Comparison of ENCODE assay signal across 10 cellular contexts in the genomic region with DNA sequence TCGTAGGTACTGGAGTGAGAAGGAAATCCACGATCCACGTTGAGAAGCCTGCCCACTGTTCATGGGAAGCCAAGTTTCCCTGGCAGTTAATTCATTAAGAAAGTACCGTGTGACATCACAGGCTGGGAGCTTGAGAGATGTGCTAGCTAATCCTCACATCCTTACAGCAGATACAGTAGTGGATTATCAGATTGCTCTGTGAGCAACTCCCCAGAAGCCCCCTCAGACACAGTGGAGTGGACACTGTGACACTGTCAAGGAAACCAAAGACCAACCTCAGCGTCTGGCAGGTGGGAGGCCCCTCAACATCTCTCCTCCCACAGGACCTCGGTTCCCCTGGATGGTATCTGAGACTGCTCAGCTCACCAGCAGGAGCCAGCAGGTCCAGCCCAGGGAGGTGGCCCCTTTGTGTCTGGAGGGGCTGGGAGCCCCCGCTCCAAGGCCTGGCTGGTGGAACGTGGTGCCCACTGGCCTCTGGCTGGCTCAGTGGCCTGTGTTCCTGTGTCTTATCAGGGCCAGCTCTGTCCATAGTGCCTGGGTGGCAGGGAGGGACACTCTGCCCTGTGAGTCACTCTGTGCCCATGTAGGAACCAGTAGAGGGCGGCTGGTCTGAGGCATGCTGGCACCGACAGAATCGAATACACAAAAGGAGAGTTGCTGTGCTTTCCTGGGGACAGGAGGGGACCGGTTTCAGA. TPM values are rescaled to one million over a fixed set of nuclear protein-coding genes. Genes with fewer than 3 reads are reported as not detected.
DNase-seq lines count a peak whose midpoint lies in the region; ATAC-seq and TF ChIP-seq lines count a peak whose summit lies in the region.
"Had no signal": no experiment of that assay in that cellular context is flagged by ENCODE, and none has a peak within 500 bp of the region (broad histone marks: within the 10 kb centered on the region; RNA-seq: fewer than 3 reads in every experiment).

No MANE protein-coding gene starts in this region.

- POLR2A ChIA-PET in SK-N-SH (lab: Yijun Ruan, JAX) = interaction anchor here (1.7 kb wide), 1 partner anchor 152 kb away, joined by 5 read pairs; a partner anchor contains a TSS

- H3K79me2 ChIP-seq in SK-N-SH (ENCODE audit: insufficient read depth) = peaks cover 97% of the 10 kb centered on the region

- H3K4me1 ChIP-seq in SK-N-SH (ENCODE audit: control insufficient read depth in 1 of 2, insufficient read depth in 2 of 2, low read depth in 1 of 2, low read length in 1 of 2) (peaks cover 9 to 54% of the 10 kb centered on the region in 2 experiments), neuronal stem cell (ENCODE audit: control insufficient read depth in 2 of 2, insufficient read depth in 1 of 2, low read depth in 1 of 2, low read length in 2 of 2) (peaks cover 15 to 26% of the 10 kb centered on the region in 2 donors)

- TF ChIP-seq EP300 in SK-N-SH (IDR thresholded peaks at IDR 0.05; ENCODE audit: borderline replicate concordance in 1 of 2, low read depth in 1 of 2, low read length in 1 of 2) = no peak

- H3K9ac ChIP-seq in SK-N-SH (no peak overlapping the region; the same call in 1 of the 2 replicates), neuronal stem cell (ENCODE audit: low read depth, low read length, poor library complexity) (no peak overlapping the region)

- H3K9me2 ChIP-seq in SK-N-SH = no peaks in the 10 kb centered on the region

- TF ChIP-seq RAD21 in SK-N-SH (IDR thresholded peaks at IDR 0.05; ENCODE audit: low read length) = peak; percentile 42

- no peak overlapping the region for H3K4ac ChIP-seq in neuronal stem cell (ENCODE audit: low read length)

- peak; percentile 91 for ATAC-seq in Right ventricle myocardium inferior
- no peak for ATAC-seq in HG02571 (IDR thresholded peaks at IDR 0.05; ENCODE audit: unreplicated experiment)
- ATAC-seq: T-cell had no signal

- H3K4me3 ChIP-seq in SK-N-SH (ENCODE audit: low read depth in 2 of 2, low read length in 1 of 2) (no peak overlapping the region), neuronal stem cell (ENCODE audit: low read length in 2 of 2) (no peak overlapping the region), brain microvascular endothelial cell (ENCODE audit: low read depth, low read length) (no peak overlapping the region)

- H3K27ac ChIP-seq in SK-N-SH (ENCODE audit: low read depth in 2 of 2, low read length in 1 of 2) = peak overlapping the region in 1 of 2 experiments; percentile 69; a peak in 2 of 4 replicates
- H3K27ac ChIP-seq in neuronal stem cell (replicated peaks; ENCODE audit: low read length) = no peak overlapping the region
- no peak overlapping the region for H3K27ac ChIP-seq in brain microvascular endothelial cell

- no peak overlapping the region for H3K23ac ChIP-seq in neuronal stem cell (ENCODE audit: low read depth, low read length, poor library complexity)

- H3K79me1 ChIP-seq in neuronal stem cell (ENCODE audit: low read depth, low read length) = peaks cover 15% of the 10 kb centered on the region

- peak overlapping the region; percentile 58 for H3K14ac ChIP-seq in neuronal stem cell (ENCODE audit: low read length)

- no peaks in the 10 kb centered on the region for H3K27me3 ChIP-seq in SK-N-SH (ENCODE audit: insufficient read depth)
- H3K27me3 ChIP-seq in neuronal stem cell (ENCODE audit: control insufficient read depth in 3 of 3, insufficient read depth in 3 of 3, low read depth in 1 of 3, low read length in 3 of 3) = no peaks in the 10 kb centered on the region
- no peaks in the 10 kb centered on the region for H3K27me3 ChIP-seq in brain microvascular endothelial cell (replicated peaks)

- H2AFZ ChIP-seq in SK-N-SH (ENCODE audit: low read depth) (no peak overlapping the region), neuronal stem cell (ENCODE audit: low read length) (no peak overlapping the region)

- intact Hi-C loops in Right ventricle myocardium inferior (cut with DNase I) = loop anchor here (5.0 kb wide), 2 partner anchors 37 to 137 kb away; a partner anchor contains a TSS

- H3F3A ChIP-seq in SK-N-SH (replicated peaks; ENCODE audit: insufficient read depth) = no peaks in the 10 kb centered on the region

- H2BK12ac ChIP-seq in neuronal stem cell (ENCODE audit: low read length) = no peak overlapping the region

- H4K8ac ChIP-seq in neuronal stem cell (ENCODE audit: low read depth, low read length) = no peak overlapping the region

- no peak overlapping the region for H2BK15ac ChIP-seq in neuronal stem cell (ENCODE audit: low read length)

- peaks cover 90% of the 10 kb centered on the region for H4K20me1 ChIP-seq in SK-N-SH (ENCODE audit: insufficient read depth)

- H3K36me3 ChIP-seq in SK-N-SH (replicated peaks in 1 of 2; ENCODE audit: control insufficient read depth in 1 of 2, insufficient read depth in 2 of 2, low read length in 1 of 2) = peaks cover 15 to 22% of the 10 kb centered on the region in 2 experiments
- H3K36me3 ChIP-seq in neuronal stem cell (replicated peaks in 1 of 2; ENCODE audit: control insufficient read depth in 2 of 2, insufficient read depth in 2 of 2, low read length in 2 of 2) = peaks cover 27 to 55% of the 10 kb centered on the region in 2 donors
- peaks cover 54% of the 10 kb centered on the region for H3K36me3 ChIP-seq in brain microvascular endothelial cell (replicated peaks)

- in situ Hi-C loops in brain microvascular endothelial cell (cut with HindIII; ENCODE audit: low pct_ligation_motif_present, low sequenced_read_pairs) = no loop called here

- 62% methylated on average over 7 of the region's 12 CpGs for WGBS in SK-N-SH (ENCODE audit: low lambda C conversion rate)
- no CpG with 5 or more reads among the region's 12 CpGs for WGBS in neuronal stem cell (ENCODE audit: extremely low coverage in 2 of 2, insufficient read length in 2 of 2, insufficient replicate concordance in 1 of 2), 2 donors

- peak overlapping the region; percentile 77 for H4K91ac ChIP-seq in neuronal stem cell (ENCODE audit: low read depth, low read length, poor library complexity)

- peak overlapping the region; percentile 97 for H2AK5ac ChIP-seq in neuronal stem cell (ENCODE audit: low read depth, low read length)

- H3K9me3 ChIP-seq in SK-N-SH (no peaks in the 10 kb centered on the region), neuronal stem cell (replicated peaks in 1 of 2; ENCODE audit: control insufficient read depth in 2 of 2, insufficient read depth in 1 of 2, low read depth in 1 of 2, low read length in 2 of 2) (peaks cover 16 to 21% of the 10 kb centered on the region in 2 donors)

- CTCF ChIA-PET in SK-N-SH (lab: Yijun Ruan, JAX) = interaction anchor here (1.0 to 2.9 kb wide), 10 partner anchors 17 to 262 kb away, joined by 3 to 16 read pairs (median 4); a partner anchor contains a TSS

- peak overlapping the region; percentile 72 for H3K18ac ChIP-seq in neuronal stem cell (ENCODE audit: low read length)

- no peak overlapping the region for H2BK120ac ChIP-seq in neuronal stem cell (ENCODE audit: low read depth, low read length)

- DNase-seq in Ammon's horn (ENCODE audit: low spot score) = peak; percentile 73
- DNase-seq in SK-N-SH = peak; percentile 68
- DNase-seq in Right ventricle myocardium inferior (ENCODE audit: missing footprints) = no peak
- no peak for DNase-seq in neuronal stem cell (ENCODE audit: low spot score)
- no peak for DNase-seq in brain microvascular endothelial cell
- no peak for DNase-seq in NCI-H446 (lab: John Stamatoyannopoulos, UW)
- DNase-seq in NCI-H526 treated with DMSO at 0.1 percent for 48 hours (lab: John Stamatoyannopoulos, UW) = no peak
- DNase-seq: activated naive CD8-positive, alpha-beta T cell treated with anti-CD3 and anti-CD28 coated beads, Interleukin-2, amount 10 ng/mL, durations not matched to agents 7 days and 5 days; T-cell had no signal

- H3K4me2 ChIP-seq in SK-N-SH = no peak overlapping the region
- H3K4me2 ChIP-seq in neuronal stem cell (ENCODE audit: insufficient read depth, low read length, poor library complexity, severe bottlenecking) = no peak overlapping the region

- no peak; the same call in 1 of the 2 replicates for TF ChIP-seq CTCF in SK-N-SH (IDR thresholded peaks at IDR 0.05)
- no peak for TF ChIP-seq CTCF in brain microvascular endothelial cell (IDR thresholded peaks at IDR 0.05; ENCODE audit: low read depth, low read length, missing control alignments)

- H2BK5ac ChIP-seq in neuronal stem cell (ENCODE audit: low read length) = no peak overlapping the region

TF ChIP-seq in SK-N-SH, 30 proteins besides CTCF, POLR2A, EP300 and RAD21:
- TF ChIP-seq GABPA (IDR thresholded peaks at IDR 0.05; ENCODE audit: low read depth) = no peak
- TF ChIP-seq, protein P1, sequence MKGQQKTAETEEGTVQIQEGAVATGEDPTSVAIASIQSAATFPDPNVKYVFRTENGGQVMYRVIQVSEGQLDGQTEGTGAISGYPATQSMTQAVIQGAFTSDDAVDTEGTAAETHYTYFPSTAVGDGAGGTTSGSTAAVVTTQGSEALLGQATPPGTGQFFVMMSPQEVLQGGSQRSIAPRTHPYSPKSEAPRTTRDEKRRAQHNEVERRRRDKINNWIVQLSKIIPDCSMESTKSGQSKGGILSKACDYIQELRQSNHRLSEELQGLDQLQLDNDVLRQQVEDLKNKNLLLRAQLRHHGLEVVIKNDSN (IDR thresholded peaks at IDR 0.05; ENCODE audit: borderline replicate concordance, low read depth) = no peak
- 0 out of 2 replicates have a peak, but pooled peaks have one; percentile 8 for TF ChIP-seq GATA2 (CRISPR knock-in tag; IDR thresholded peaks at IDR 0.05)
- no peak for TF ChIP-seq MEF2A (IDR thresholded peaks at IDR 0.05; ENCODE audit: borderline replicate concordance, low read depth)
- TF ChIP-seq SMC3 (IDR thresholded peaks at IDR 0.05; ENCODE audit: low read depth, low read length) = peak; percentile 15; the same call in 1 of the 2 replicates
- TF ChIP-seq NRF1 (IDR thresholded peaks at IDR 0.05; ENCODE audit: low read depth, low read length) = no peak

RNA-seq across cellular contexts. Expression of a gene that starts 7.2 kb away (rescaled TPM):
- polyA plus RNA-seq in SK-N-SH (2012; rRNA removed) = 32.2 and 35.8 TPM in 2 replicates
- polyA plus RNA-seq in SK-N-SH (2012; cell fraction: cytosol; rRNA removed) = 16.8 and 25.0 TPM in 2 replicates
- polyA plus RNA-seq in SK-N-SH (2012; cell fraction: nucleus; rRNA removed) = 75.6 and 77.6 TPM in 2 replicates
- total RNA-seq in Right ventricle myocardium inferior = 174 TPM
- polyA plus RNA-seq in neuronal stem cell (2013, experiment 1 of 2) = 31.3 TPM
- 32.4 TPM for polyA plus RNA-seq in neuronal stem cell (2013, experiment 2 of 2)

RNA-seq across cellular contexts. Expression of a gene that starts 59.6 kb away (rescaled TPM):
- polyA plus RNA-seq in SK-N-SH (2012; rRNA removed) = 76.1 and 78.2 TPM in 2 replicates
- 36.3 and 54.5 TPM in 2 replicates for polyA plus RNA-seq in SK-N-SH (2012; cell fraction: cytosol; rRNA removed)
- 172 and 200 TPM in 2 replicates for polyA plus RNA-seq in SK-N-SH (2012; cell fraction: nucleus; rRNA removed)
- 132 TPM for total RNA-seq in Right ventricle myocardium inferior
- 50.6 TPM for polyA plus RNA-seq in neuronal stem cell (2013, experiment 1 of 2)
- polyA plus RNA-seq in neuronal stem cell (2013, experiment 2 of 2) = 48.4 TPM

Comparison
In these comparisons a context has a peak if more than half of its experiments do, and no peak if none do; other contexts are left out.
1. DNase-seq: peak in Ammon's horn (single experiment) and SK-N-SH (single experiment); none in Right ventricle myocardium inferior (single experiment), neuronal stem cell (single experiment), brain microvascular endothelial cell (single experiment), NCI-H446 (0 of 2) and NCI-H526 treated with DMSO at 0.1 percent for 48 hours (single experiment).